In genomic region chr5:158234323-158235158, GRCh38 we compare ENCODE assay signal across 13 cellular contexts.
DNase-seq lines count a peak whose midpoint lies in the region; ATAC-seq and TF ChIP-seq lines count a peak whose summit lies in the region.
"Had no signal": no experiment of that assay in that cellular context is flagged by ENCODE, and none has a peak within 500 bp of the region (broad histone marks: within the 10 kb centered on the region; RNA-seq: fewer than 3 reads in every experiment).

No MANE protein-coding gene starts in this region.

- H3K9ac ChIP-seq in OCI-LY1 (ENCODE audit: low read length), result peak overlapping the region; percentile 30

- CTCF ChIA-PET in RWPE1 (lab: Yijun Ruan, JAX), result interaction anchor here (0.5 to 0.6 kb wide), 2 partner anchors 567 to 763 kb away, joined by 3 to 5 read pairs; no protein-coding TSS in a partner anchor

- H3K9me3 Mint-ChIP-seq in GM23338 (no peaks in the 10 kb centered on the region), glutamatergic neuron (ENCODE audit: unreplicated experiment) (no peaks in the 10 kb centered on the region)

- peak overlapping the region; percentile 61 for H3K27ac Mint-ChIP-seq in GM23338
- H3K27ac Mint-ChIP-seq in glutamatergic neuron (ENCODE audit: unreplicated experiment), result no peak overlapping the region

- no peak overlapping the region for H3K4me3 ChIP-seq in GM23338
- H3K4me3 ChIP-seq in OCI-LY1 (ENCODE audit: low read depth, low read length, poor library complexity, severe bottlenecking), result peak overlapping the region; percentile 34
- H3K4me3 ChIP-seq in foreskin fibroblast (ENCODE audit: low read depth in 1 of 2, low read length in 2 of 2), result no peak overlapping the region
- H3K4me3 ChIP-seq in coronary artery, result no peak overlapping the region
- H3K4me3 ChIP-seq: colonic mucosa had no signal

- H3K4me1 Mint-ChIP-seq in GM23338, result peaks cover 3% of the 10 kb centered on the region; the same call in 2 of the 3 replicates
- peaks cover 7% of the 10 kb centered on the region for H3K4me1 Mint-ChIP-seq in glutamatergic neuron (ENCODE audit: low read depth, unreplicated experiment)

- TF ChIP-seq CTCF in GM23338 (conservative IDR thresholded peaks at IDR 0.05; ENCODE audit: low read depth in 2 of 2) (no peak), OCI-LY1 (IDR thresholded peaks at IDR 0.05; ENCODE audit: low read length) (no peak), foreskin fibroblast (IDR thresholded peaks at IDR 0.05; ENCODE audit: low read depth, low read length) (no peak), coronary artery (IDR thresholded peaks at IDR 0.05) (no peak), glutamatergic neuron (IDR thresholded peaks at IDR 0.05; ENCODE audit: partially characterized antibody, unreplicated experiment) (no peak), RWPE1 (conservative IDR thresholded peaks at IDR 0.05; ENCODE audit: low read depth) (no peak)

- H3K36me3 Mint-ChIP-seq in GM23338 (ENCODE audit: low read depth) (no peaks in the 10 kb centered on the region), glutamatergic neuron (ENCODE audit: unreplicated experiment) (no peaks in the 10 kb centered on the region)

- H3K4me3 Mint-ChIP-seq in GM23338 (no peak overlapping the region), glutamatergic neuron (ENCODE audit: unreplicated experiment) (no peak overlapping the region)

- H3K4me2 ChIP-seq in GM23338, result no peak overlapping the region
- H3K4me2 ChIP-seq in OCI-LY1 (ENCODE audit: low read length), result peak overlapping the region; percentile 66

- no peak overlapping the region for H2AFZ ChIP-seq in GM23338
- no peak overlapping the region for H2AFZ ChIP-seq in OCI-LY1 (ENCODE audit: low read length)

- H3K9me2 ChIP-seq in GM23338 (ENCODE audit: insufficient read depth) (no peaks in the 10 kb centered on the region), OCI-LY1 (ENCODE audit: low read depth, low read length) (no peaks in the 10 kb centered on the region)

- H3K27ac ChIP-seq in GM23338 (ENCODE audit: low read depth), result no peak overlapping the region
- H3K27ac ChIP-seq in OCI-LY1 (ENCODE audit: low read depth, low read length, poor library complexity, severe bottlenecking), result peak overlapping the region; percentile 85
- no peak overlapping the region for H3K27ac ChIP-seq in coronary artery
- H3K27ac ChIP-seq in RWPE1, result no peak overlapping the region
- H3K27ac ChIP-seq: colonic mucosa had no signal

- peak; percentile 54 for DNase-seq in A172 (ENCODE audit: low spot score)
- DNase-seq in GM23338 (ENCODE audit: low spot score), result no peak
- DNase-seq in foreskin fibroblast, result peak; percentile 23 to 61
- DNase-seq in coronary artery (ENCODE audit: low spot score), result no peak
- DNase-seq in glutamatergic neuron, result no peak
- DNase-seq in RWPE1 (ENCODE audit: low spot score), result no peak
- DNase-seq: colonic mucosa, head of caudate nucleus, NCI-H1105 treated with DMSO at 0.1 percent for 48 hours had no signal

- H3K27me3 Mint-ChIP-seq in GM23338 (ENCODE audit: insufficient read depth, low read depth, poor library complexity) (peaks cover 2% of the 10 kb centered on the region), glutamatergic neuron (ENCODE audit: unreplicated experiment) (no peaks in the 10 kb centered on the region)

- H3K79me2 ChIP-seq in GM23338 (replicated peaks; ENCODE audit: insufficient read depth), result no peaks in the 10 kb centered on the region
- no peaks in the 10 kb centered on the region for H3K79me2 ChIP-seq in OCI-LY1 (ENCODE audit: insufficient read depth, low read length)

- POLR2A ChIA-PET in RWPE1 (lab: Yijun Ruan, JAX; ENCODE audit: low non-redundant PET), result interaction anchor here (0.5 kb wide), 1 partner anchor 83 kb away, joined by 3 read pairs; no protein-coding TSS in a partner anchor

- ATAC-seq in GM23338 (no peak), HG02642 (IDR thresholded peaks at IDR 0.05; ENCODE audit: poor library complexity, unreplicated experiment) (no peak)
- ATAC-seq: activated CD4-positive, CD25-positive, alpha-beta regulatory T cell treated with anti-CD3 and anti-CD28 coated beads, Interleukin-2, amount 50 U/mL, for 24 hours; Right ventricle myocardium inferior had no signal

- H3K27me3 ChIP-seq in GM23338 (ENCODE audit: insufficient read depth), result no peaks in the 10 kb centered on the region
- no peaks in the 10 kb centered on the region for H3K27me3 ChIP-seq in OCI-LY1 (ENCODE audit: insufficient read depth, low read length)
- H3K27me3 ChIP-seq: colonic mucosa had no signal

- H3K4me1 ChIP-seq in GM23338 (ENCODE audit: insufficient read depth), result no peaks in the 10 kb centered on the region
- peaks cover 23% of the 10 kb centered on the region for H3K4me1 ChIP-seq in OCI-LY1 (ENCODE audit: insufficient read depth, low read length, severe bottlenecking)
- H3K4me1 ChIP-seq: colonic mucosa had no signal

- no peaks in the 10 kb centered on the region for H4K20me1 ChIP-seq in GM23338 (replicated peaks; ENCODE audit: insufficient read depth)
- no peaks in the 10 kb centered on the region for H4K20me1 ChIP-seq in OCI-LY1 (ENCODE audit: insufficient read depth, low read length)

- H3K36me3 ChIP-seq in GM23338 (ENCODE audit: insufficient read depth), result no peaks in the 10 kb centered on the region
- no peaks in the 10 kb centered on the region for H3K36me3 ChIP-seq in OCI-LY1 (ENCODE audit: insufficient read depth, low read length)
- H3K36me3 ChIP-seq: colonic mucosa had no signal

- H3F3A ChIP-seq in GM23338 (replicated peaks; ENCODE audit: low read depth) (no peaks in the 10 kb centered on the region), OCI-LY1 (ENCODE audit: insufficient read depth, low read length) (no peaks in the 10 kb centered on the region)

- H3K9me3 ChIP-seq in OCI-LY1 (ENCODE audit: low read length), result no peaks in the 10 kb centered on the region
- H3K9me3 ChIP-seq: colonic mucosa had no signal

TF ChIP-seq in GM23338, 12 proteins besides CTCF, POLR2A, EP300 and RAD21 (continues in another document):
- no peak for TF ChIP-seq CREB1 (CRISPR knock-in tag; IDR thresholded peaks at IDR 0.05; ENCODE audit: low read depth)
- no peak for TF ChIP-seq ZNF114 (CRISPR knock-in tag; IDR thresholded peaks at IDR 0.05)
- no peak for TF ChIP-seq ZNF331 (CRISPR knock-in tag; IDR thresholded peaks at IDR 0.05; ENCODE audit: low read depth)
- TF ChIP-seq POLR2AphosphoS5 (IDR thresholded peaks at IDR 0.05; ENCODE audit: low read depth), result no peak
- no peak for TF ChIP-seq JUNB (IDR thresholded peaks at IDR 0.05; ENCODE audit: unreplicated experiment)
- TF ChIP-seq EZH2 (IDR thresholded peaks at IDR 0.05; ENCODE audit: low read depth, unreplicated experiment), result no peak
- no peak for TF ChIP-seq REST (IDR thresholded peaks at IDR 0.05; ENCODE audit: unreplicated experiment)
- no peak for TF ChIP-seq NANOG (IDR thresholded peaks at IDR 0.05; ENCODE audit: borderline replicate concordance)
- no peak for TF ChIP-seq EZH2phosphoT487 (IDR thresholded peaks at IDR 0.05; ENCODE audit: unreplicated experiment)
- TF ChIP-seq STAT1 (IDR thresholded peaks at IDR 0.05; ENCODE audit: unreplicated experiment), result no peak
- no peak for TF ChIP-seq ETS1 (IDR thresholded peaks at IDR 0.05)

Comparison
In these comparisons a context has a peak if more than half of its experiments do, and no peak if none do; other contexts are left out.
1. DNase-seq: peak in A172 (single experiment) and foreskin fibroblast (2 of 2); none in GM23338 (single experiment), coronary artery (single experiment), glutamatergic neuron (single experiment) and RWPE1 (single experiment).